In the genomic region with DNA sequence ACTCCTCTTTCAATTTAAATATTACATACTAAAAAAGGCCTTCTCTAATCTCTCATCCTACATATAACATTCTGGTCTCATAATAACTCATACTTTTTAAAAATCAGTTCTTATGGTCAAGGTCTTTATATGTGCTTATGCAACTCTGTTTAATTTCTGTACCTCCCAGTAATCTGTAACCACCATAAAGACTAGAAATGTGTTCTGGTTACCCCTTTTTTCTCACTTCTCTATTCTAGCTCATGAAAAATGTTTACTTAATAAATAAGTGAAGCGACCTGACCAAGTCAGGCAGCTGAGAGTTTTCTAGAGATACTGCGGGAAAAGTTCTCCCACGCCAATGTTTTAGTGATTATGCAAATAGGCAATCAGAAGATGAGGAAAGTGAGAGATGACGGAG, we compare ENCODE assay signal across 26 cellular contexts.
"Had no signal": no experiment of that assay in that cellular context is flagged by ENCODE, and none has a peak within 500 bp of the region (broad histone marks: within the 10 kb centered on the region; RNA-seq: fewer than 3 reads in every experiment).

No MANE protein-coding gene starts in this region.

- H3K4me3 ChIP-seq: coronary artery, esophagus squamous epithelium, gastrocnemius medialis, heart right ventricle, left lung, lower lobe of right lung, mucosa of descending colon had no signal

- H3K27ac ChIP-seq: coronary artery, epithelial cell of prostate, esophagus squamous epithelium, gastrocnemius medialis, heart right ventricle, left lung, lower lobe of right lung had no signal

- H3K4me1 ChIP-seq: esophagus squamous epithelium, gastrocnemius medialis, heart right ventricle, left lung, lower lobe of right lung had no signal

- ATAC-seq: effector memory CD8-positive, alpha-beta T cell; esophagus mucosa; gastrocnemius medialis; heart right ventricle; left cardiac atrium; left lung; left ventricle myocardium superior; lower lobe of right lung; mucosa of descending colon had no signal

- FAIRE-seq: colon, endometrium, islet of Langerhans, keratinocyte had no signal

- DNase-seq: effector CD8-positive, alpha-beta T cell; effector memory CD8-positive, alpha-beta T cell; endodermal cell; erythroblast; esophagus squamous epithelium; foreskin fibroblast; foreskin melanocyte; gastrocnemius medialis; glutamatergic neuron; head of caudate nucleus; heart right ventricle; hippocampal formation; left cardiac atrium; left ventricle myocardium superior; lower lobe of right lung; mesenchymal stem cell; mucosa of descending colon; naive B cell had no signal

- H3K9me3 ChIP-seq: esophagus squamous epithelium, gastrocnemius medialis, heart right ventricle, left lung, lower lobe of right lung, mucosa of descending colon had no signal

- H3K36me3 ChIP-seq: esophagus squamous epithelium, gastrocnemius medialis, heart right ventricle, left lung, lower lobe of right lung had no signal

- H3K27me3 ChIP-seq: esophagus squamous epithelium, gastrocnemius medialis, heart right ventricle, left lung had no signal
